Comparison of ENCODE assay signal across 8 cellular contexts in genomic region chrX:53685711-53686110, GRCh38. TPM values are rescaled to one million over a fixed set of nuclear protein-coding genes. Genes with fewer than 3 reads are reported as not detected.
DNase-seq lines count a peak whose midpoint lies in the region; ATAC-seq and TF ChIP-seq lines count a peak whose summit lies in the region.

No MANE protein-coding gene starts in this region.

- H3K36me3 ChIP-seq in PC-3 (ENCODE audit: low read depth, low read length), result peaks cover 9% of the 10 kb centered on the region
- H3K36me3 ChIP-seq in parathyroid adenoma (ENCODE audit: control insufficient read depth, insufficient read depth, low read length), result no peaks in the 10 kb centered on the region

- H3K9me3 Mint-ChIP-seq in endothelial cell (ENCODE audit: unreplicated experiment), result no peaks in the 10 kb centered on the region

- peaks cover 19% of the 10 kb centered on the region for H4K20me1 ChIP-seq in PC-3 (ENCODE audit: low read length)

- H3K27me3 ChIP-seq in PC-3 (ENCODE audit: low read length) (no peaks in the 10 kb centered on the region), parathyroid adenoma (ENCODE audit: control insufficient read depth, insufficient read depth, low read length) (no peaks in the 10 kb centered on the region)

- H3K4me3 Mint-ChIP-seq in endothelial cell (ENCODE audit: unreplicated experiment), result peak overlapping the region; percentile 96

- H3K9ac ChIP-seq in PC-3 (ENCODE audit: low read length), result peak overlapping the region; percentile 100
- H3K9ac ChIP-seq in parathyroid adenoma, result no peak overlapping the region

- TF ChIP-seq CTCF in PC-3 (conservative IDR thresholded peaks at IDR 0.05; ENCODE audit: low read depth, low read length) (no peak), endothelial cell (IDR thresholded peaks at IDR 0.05; ENCODE audit: unreplicated experiment) (no peak), parathyroid adenoma (IDR thresholded peaks at IDR 0.05) (no peak)

- H3K27ac ChIP-seq in PC-3 (ENCODE audit: low read length) (0 out of 2 replicates have a peak overlapping the region, but pooled peaks have one; percentile 32), parathyroid adenoma (peak overlapping the region; percentile 85)

- ATAC-seq in PC-3, result no peak
- no peak for ATAC-seq in GM19452 (IDR thresholded peaks at IDR 0.05; ENCODE audit: unreplicated experiment)

- peak overlapping the region; percentile 97 for H2AFZ ChIP-seq in PC-3 (ENCODE audit: low read length)
- peak overlapping the region; percentile 92 for H2AFZ ChIP-seq in parathyroid adenoma

- H3K4me2 ChIP-seq in PC-3 (ENCODE audit: low read length) (peak overlapping the region; percentile 94), parathyroid adenoma (ENCODE audit: low read length) (peak overlapping the region; percentile 80)

- intact Hi-C loops in PC-3 (cut with micrococcal nuclease), result loop anchor here (1.0 kb wide), 1 partner anchor 147 kb away; no protein-coding TSS in a partner anchor

- no peaks in the 10 kb centered on the region for H3F3A ChIP-seq in PC-3 (ENCODE audit: low read length, unreplicated experiment)

- H3K4me1 Mint-ChIP-seq in endothelial cell (ENCODE audit: unreplicated experiment), result peaks cover 17% of the 10 kb centered on the region

- DNase-seq in NCI-H1105 treated with DMSO at 0.1 percent for 48 hours (lab: John Stamatoyannopoulos, UW) (peak; percentile 25), NCI-H1105 (lab: John Stamatoyannopoulos, UW) (no peak), PC-3 (peak; percentile 14), endothelial cell (ENCODE audit: low spot score) (no peak), hippocampal formation (lab: John Stamatoyannopoulos, UW) (no peak), OCI-M2 (lab: John Stamatoyannopoulos, UW; ENCODE audit: unreplicated experiment) (no peak)

- H3K79me2 ChIP-seq in PC-3 (ENCODE audit: low read length) (peaks cover 52% of the 10 kb centered on the region), parathyroid adenoma (peaks cover 2% of the 10 kb centered on the region)

- peak overlapping the region; percentile 53 for H3K27ac Mint-ChIP-seq in endothelial cell (ENCODE audit: unreplicated experiment)

- no TSS peak for BruUV-seq in PC-3 (replicated peaks; lab: Mats Ljungman, UMichigan)

- CTCF ChIA-PET in PC-3 (lab: Charles Lee), result interaction anchor here (0.5 to 0.6 kb wide), 2 partner anchors 9 to 248 kb away, joined by 3 read pairs; no protein-coding TSS in a partner anchor

- POLR2A ChIA-PET in PC-3 (lab: Charles Lee; ENCODE audit: unreplicated experiment), result interaction anchor here (0.6 kb wide), 2 partner anchors 359 to 436 kb away, joined by 3 to 6 read pairs; partner anchors contain the start of gene PHF8

- H3K4me1 ChIP-seq in PC-3 (ENCODE audit: insufficient read depth, low read length) (peaks cover 17% of the 10 kb centered on the region), parathyroid adenoma (no peaks in the 10 kb centered on the region)

- H3K4me3 ChIP-seq in PC-3 (ENCODE audit: low read length), result peak overlapping the region; percentile 77
- H3K4me3 ChIP-seq in parathyroid adenoma (ENCODE audit: low read depth, low read length), result peak overlapping the region; percentile 70

- H3K9me3 ChIP-seq in PC-3 (ENCODE audit: low read length) (no peaks in the 10 kb centered on the region), parathyroid adenoma (ENCODE audit: control insufficient read depth, low read length) (no peaks in the 10 kb centered on the region)

- H3K9me2 ChIP-seq in PC-3 (replicated peaks; ENCODE audit: low read length), result no peaks in the 10 kb centered on the region

- H3K36me3 Mint-ChIP-seq in endothelial cell (ENCODE audit: low read depth, unreplicated experiment), result peaks cover 6% of the 10 kb centered on the region

- peaks cover 7% of the 10 kb centered on the region for H3K27me3 Mint-ChIP-seq in endothelial cell (ENCODE audit: unreplicated experiment)

RNA-seq across cellular contexts. Expression of gene HUWE1, which starts 0.8 kb away (rescaled TPM):
- total RNA-seq in PC-3 (2014; rRNA removed), result 206 and 207 TPM in 2 replicates
- 270 TPM for total RNA-seq in endothelial cell (ENCODE audit: unreplicated experiment)

Comparison
In these comparisons a context has a peak if more than half of its experiments do, and no peak if none do; other contexts are left out.
1. DNase-seq: peak in NCI-H1105 treated with DMSO at 0.1 percent for 48 hours (single experiment) and PC-3 (single experiment); none in NCI-H1105 (single experiment), endothelial cell (single experiment), hippocampal formation (0 of 2) and OCI-M2 (single experiment).